8 cellular contexts compared by ENCODE assay signal in the genomic region with DNA sequence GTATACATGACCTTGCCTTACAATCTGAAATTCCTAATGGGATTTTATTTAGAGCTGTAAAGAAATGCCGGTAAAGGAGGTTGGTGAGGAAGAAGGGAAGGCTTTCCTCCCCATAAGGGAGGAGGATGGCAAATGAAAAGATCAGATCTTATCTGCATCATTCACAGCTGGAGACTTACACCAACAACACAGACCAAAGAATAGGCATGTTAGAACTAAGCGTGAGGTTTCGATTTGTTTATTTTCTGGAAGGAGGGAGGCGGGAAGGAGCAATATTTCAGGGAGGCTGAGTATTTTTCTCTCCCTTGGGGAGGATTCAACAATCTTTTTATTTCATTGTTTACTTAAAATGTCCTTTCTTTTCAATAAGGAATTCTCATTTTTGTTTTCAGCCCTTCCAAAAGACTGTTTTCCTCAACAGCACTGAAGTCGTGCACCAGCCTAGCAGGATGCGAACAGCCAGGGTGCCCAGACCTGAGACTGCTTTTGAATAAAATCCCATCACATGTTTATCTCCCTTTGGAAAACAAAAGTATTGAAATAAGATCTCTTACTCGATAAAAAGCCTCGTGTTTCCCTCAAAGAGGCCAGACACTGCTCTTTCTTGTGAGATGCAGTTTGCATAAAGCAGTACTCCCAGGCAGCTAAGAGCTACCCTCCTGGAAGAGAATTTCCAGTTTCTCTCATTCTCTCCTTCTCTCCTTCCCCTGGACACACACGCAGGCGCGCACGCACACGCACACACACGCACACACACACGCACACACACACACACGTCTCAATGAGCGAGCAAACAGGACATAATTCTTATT.
DNase-seq lines count a peak whose midpoint lies in the region; FAIRE-seq and TF ChIP-seq lines count a peak whose summit lies in the region.
"Had no signal": no experiment of that assay in that cellular context is flagged by ENCODE, and none has a peak within 500 bp of the region (broad histone marks: within the 10 kb centered on the region; RNA-seq: fewer than 3 reads in every experiment).

No MANE protein-coding gene starts in this region.

- DNase-seq in HFFc6 (no peak), adrenal gland (peak in 1 of 7 donors; percentile 15), kidney (no peak), D341Med (ENCODE audit: low spot score) (no peak), hepatic stellate cell (ENCODE audit: low spot score) (no peak), GM12892 (ENCODE audit: insufficient read length) (no peak)

- no peak for TF ChIP-seq POLR2A in adrenal gland (IDR thresholded peaks at IDR 0.05)
- no peak for TF ChIP-seq POLR2A in GM12892 (IDR thresholded peaks at IDR 0.05; ENCODE audit: low read depth, low read length)

- H3K4me1 ChIP-seq in adrenal gland (replicated peaks in 1 of 2) (peaks cover 4 to 14% of the 10 kb centered on the region in 2 donors), kidney (ENCODE audit: control insufficient read depth in 1 of 2, insufficient read depth in 1 of 2, low read depth in 1 of 2, low read length in 2 of 2) (peaks cover 0 to 11% of the 10 kb centered on the region in 2 donors), subcutaneous abdominal adipose tissue (ENCODE audit: control insufficient read depth in 5 of 5, insufficient read depth in 5 of 5, low read length in 5 of 5) (peaks cover 0 to 25% (median 14%) of the 10 kb centered on the region in 5 donors)

- H3K27me3 ChIP-seq in adrenal gland, result no peaks in the 10 kb centered on the region
- no peaks in the 10 kb centered on the region for H3K27me3 ChIP-seq in subcutaneous abdominal adipose tissue (ENCODE audit: control insufficient read depth in 5 of 5, insufficient read depth in 4 of 5, low read length in 5 of 5)

- H3K9ac ChIP-seq in kidney (ENCODE audit: low read length in 2 of 2), result peak overlapping the region; percentile 13 to 76
- peak overlapping the region in 4 of 5 donors; percentile 20 to 73 (median 39) for H3K9ac ChIP-seq in subcutaneous abdominal adipose tissue (ENCODE audit: low read length in 5 of 5)
- H3K9ac ChIP-seq: KMS-11 had no signal

- H3K4me3 Mint-ChIP-seq in HFFc6, result peak overlapping the region; percentile 86

- H3K9me3 Mint-ChIP-seq in HFFc6, result peaks cover 5% of the 10 kb centered on the region

- H3K4me1 Mint-ChIP-seq in HFFc6 (ENCODE audit: low read depth), result peaks cover 33% of the 10 kb centered on the region

- H3K27ac ChIP-seq in adrenal gland (peak overlapping the region in 3 of 5 donors; percentile 29 to 69 (median 63)), kidney (ENCODE audit: low read depth in 2 of 2, low read length in 2 of 2) (peak overlapping the region in 1 of 2 donors; percentile 64), subcutaneous abdominal adipose tissue (ENCODE audit: low read depth, low read length) (peak overlapping the region; percentile 32)
- H3K27ac ChIP-seq: KMS-11 had no signal

- 16 to 28% (median 17%) methylated on average over 11 to 17 of the region's 17 CpGs for WGBS in adrenal gland, 4 donors

- peaks cover 2% of the 10 kb centered on the region; the same call in 1 of the 2 replicates for H3K27me3 Mint-ChIP-seq in HFFc6 (ENCODE audit: insufficient read depth)

- TF ChIP-seq CTCF in HFFc6 (IDR thresholded peaks at IDR 0.05), result no peak
- no peak for TF ChIP-seq CTCF in adrenal gland (IDR thresholded peaks at IDR 0.05)
- no peak for TF ChIP-seq CTCF in kidney (IDR thresholded peaks at IDR 0.05; ENCODE audit: borderline replicate concordance, extremely low read depth, insufficient read depth)

- peak overlapping the region; percentile 42 for H3K27ac Mint-ChIP-seq in HFFc6

- intact Hi-C loops in adrenal gland (cut with DNase I), result no loop called here
- intact Hi-C loops in kidney (cut with DNase I), result no loop called here

- H3K9me3 ChIP-seq in adrenal gland (replicated peaks in 1 of 3), result no peaks in the 10 kb centered on the region
- no peaks in the 10 kb centered on the region for H3K9me3 ChIP-seq in kidney (ENCODE audit: control insufficient read depth in 1 of 2, low read length in 2 of 2)
- peaks cover 0 to 3% (median 0%) of the 10 kb centered on the region in 5 donors for H3K9me3 ChIP-seq in subcutaneous abdominal adipose tissue (ENCODE audit: control insufficient read depth in 5 of 5, low read length in 5 of 5)

- FAIRE-seq in kidney (lab: Jason Lieb, UNC), result no peak
- no peak for FAIRE-seq in GM12892 (lab: Jason Lieb, UNC)

- H3K36me3 ChIP-seq in adrenal gland (replicated peaks in 1 of 2) (no peaks in the 10 kb centered on the region), kidney (ENCODE audit: control insufficient read depth in 1 of 2, insufficient read depth in 2 of 2, low read length in 2 of 2) (no peaks in the 10 kb centered on the region), subcutaneous abdominal adipose tissue (ENCODE audit: control insufficient read depth in 5 of 5, insufficient read depth in 5 of 5, low read length in 5 of 5) (no peaks in the 10 kb centered on the region)

- H3K4me3 ChIP-seq in adrenal gland, result peak overlapping the region in 2 of 4 donors; percentile 8 to 45
- H3K4me3 ChIP-seq in kidney (ENCODE audit: low read length in 2 of 2), result peak overlapping the region; percentile 79 to 85
- peak overlapping the region; percentile 47 to 83 (median 63) for H3K4me3 ChIP-seq in subcutaneous abdominal adipose tissue (ENCODE audit: low read depth in 1 of 5, low read length in 5 of 5)

- H3K36me3 Mint-ChIP-seq in HFFc6 (ENCODE audit: low read depth), result peaks cover 9% of the 10 kb centered on the region; the same call in 1 of the 2 replicates
